14 cellular contexts compared by ENCODE assay signal in genomic region chr2:213733893-213734292, GRCh38.
DNase-seq lines count a peak whose midpoint lies in the region; ATAC-seq and TF ChIP-seq lines count a peak whose summit lies in the region.
"Had no signal": no experiment of that assay in that cellular context is flagged by ENCODE, and none has a peak within 500 bp of the region (broad histone marks: within the 10 kb centered on the region; RNA-seq: fewer than 3 reads in every experiment).

No MANE protein-coding gene starts in this region.

- TF ChIP-seq CTCF in GM13977 (IDR thresholded peaks at IDR 0.05; ENCODE audit: extremely low read depth, insufficient read depth, missing control alignments), result no peak

- DNase-seq in GM13977 (ENCODE audit: low spot score) (peak; percentile 46), DMS79 treated with DMSO at 0.1 percent for 48 hours (lab: John Stamatoyannopoulos, UW) (no peak), Kasumi-1 (lab: John Stamatoyannopoulos, UW) (no peak), MV-4-11 (lab: John Stamatoyannopoulos, UW) (no peak)
- no peak for DNase-seq in NK-92 treated with Interleukin-12 subunit alpha and Interleukin-12 subunit beta, amount 100 ng/mL, for 24 hours (lab: John Stamatoyannopoulos, UW)
- DNase-seq: activated CD4-positive, alpha-beta T cell treated with anti-CD3 and anti-CD28 coated beads for 36 hours; activated effector memory CD4-positive, alpha-beta T cell treated with anti-CD3 and anti-CD28 coated beads, Interleukin-2, amount 50 U/mL, for 16 hours; GM23248; mesenchymal stem cell; NCI-H1694 treated with DMSO at 0.1 percent for 48 hours; stimulated activated CD4-positive, alpha-beta T cell treated with anti-CD3 and anti-CD28 coated beads, Interleukin-12 subunit alpha, Interleukin-12 subunit beta, amount 100 ng/mL, for 4 hours had no signal

- in situ Hi-C loops in GM13977 (cut with MboI; ENCODE audit: low pct_unique_long_range_greater_than_20kb, low sequenced_read_pairs, unreplicated experiment), result no loop called here

- ATAC-seq in GM19397 (IDR thresholded peaks at IDR 0.05; ENCODE audit: unreplicated experiment) (peak; percentile 93), HG02642 (IDR thresholded peaks at IDR 0.05; ENCODE audit: poor library complexity, unreplicated experiment) (peak; percentile 97), HG03280 (IDR thresholded peaks at IDR 0.05; ENCODE audit: unreplicated experiment) (peak; percentile 83)
- ATAC-seq: activated CD4-positive, alpha-beta T cell treated with anti-CD3 and anti-CD28 coated beads for 36 hours had no signal
